ENCODE assay signal across 9 cellular contexts in the genomic region with DNA sequence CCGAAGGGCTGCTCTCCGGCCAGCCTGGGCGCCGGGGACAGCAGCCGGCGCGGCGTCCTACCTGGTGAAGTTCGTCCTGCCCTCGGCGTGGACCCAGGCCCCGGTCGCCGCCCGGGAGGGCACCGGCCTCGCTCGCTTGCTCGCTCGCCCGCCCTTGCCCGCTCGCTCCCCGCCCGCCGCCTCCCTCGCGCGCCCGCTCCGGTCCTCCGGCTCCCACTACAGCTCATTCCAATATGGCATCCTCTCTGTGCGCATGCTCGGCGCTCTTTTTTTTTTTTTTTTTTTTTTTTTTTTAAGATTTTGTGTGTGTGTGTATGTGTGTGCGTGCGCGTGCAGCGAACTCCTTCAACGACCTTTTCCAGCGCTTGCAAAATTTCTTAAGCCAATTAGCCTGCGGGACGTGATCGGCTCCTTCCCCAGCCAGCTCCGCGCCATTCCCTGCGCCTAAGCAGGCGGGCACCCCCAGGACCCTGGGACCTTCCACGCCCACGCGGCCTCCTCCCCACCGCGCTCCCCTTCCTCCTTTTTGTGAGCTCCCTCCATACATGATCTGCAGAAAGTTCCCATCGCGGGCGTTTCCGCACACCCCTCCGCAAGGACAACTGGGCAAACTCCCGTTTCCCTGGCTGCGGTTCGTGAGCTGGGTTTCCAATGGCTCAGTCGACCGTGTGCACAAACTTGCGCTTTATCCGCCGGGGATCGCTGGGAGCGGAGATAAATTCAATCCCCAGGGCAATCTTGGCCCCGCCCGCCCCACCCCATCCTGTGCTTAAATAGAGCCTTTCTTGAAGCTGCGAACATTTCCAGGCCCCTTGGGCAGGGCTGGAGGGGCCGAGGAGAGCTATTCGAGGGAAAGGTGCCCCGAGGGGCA. TPM values are rescaled to one million over a fixed set of nuclear protein-coding genes. Genes with fewer than 3 reads are reported as not detected.
DNase-seq lines count a peak whose midpoint lies in the region; ATAC-seq, FAIRE-seq and TF ChIP-seq lines count a peak whose summit lies in the region.
"Had no signal": no experiment of that assay in that cellular context is flagged by ENCODE, and none has a peak within 500 bp of the region (broad histone marks: within the 10 kb centered on the region; RNA-seq: fewer than 3 reads in every experiment).

A gene (minus strand): TSS at position 235 of the 871 bp plus-strand sequence. CDS start 29,136 bp downstream, outside the sequence.

- H3K4me3 Mint-ChIP-seq in T-helper 1 cell treated with Interleukin-12 subunit alpha and Interleukin-12 subunit beta and Interleukin-4 antibody, amounts not matched to agents 30 μg/mL and 1 μg/mL, for 36 hours = peak within 1 kb of the TSS; percentile 99

- POLR2A ChIA-PET in GM12878 (lab: Charles Lee) = interaction anchor here (0.5 to 4.4 kb wide), 21 partner anchors 9 to 1383 kb away, joined by 3 to 23 read pairs (median 5); no protein-coding TSS in a partner anchor

- H3K27me3 ChIP-seq in HUES6 (ENCODE audit: control insufficient read depth, insufficient read depth, low read length) = peaks cover 86% of the 10 kb centered on the region
- no peaks in the 10 kb centered on the region for H3K27me3 ChIP-seq in GM12878 (replicated peaks in 1 of 2; ENCODE audit: control insufficient read depth in 2 of 2, insufficient read depth in 2 of 2, low read length in 1 of 2)
- peaks cover 14% of the 10 kb centered on the region for H3K27me3 ChIP-seq in rectal smooth muscle tissue (ENCODE audit: control insufficient read depth, insufficient read depth, low read length)

- H3K9me3 ChIP-seq in HUES6 (ENCODE audit: control insufficient read depth, insufficient read depth, low read depth, low read length) = no peaks in the 10 kb centered on the region
- no peaks in the 10 kb centered on the region for H3K9me3 ChIP-seq in GM12878 (replicated peaks; ENCODE audit: control insufficient read depth, insufficient read depth, low read length)

- RAD21 ChIA-PET in GM12878 (lab: Charles Lee; ENCODE audit: unreplicated experiment) = interaction anchor here (0.6 to 3.6 kb wide), 24 partner anchors 9 to 1294 kb away, joined by 3 to 14 read pairs (median 4); a partner anchor contains a TSS

- 0 out of 6 replicates have a peak, but pooled peaks of 1 of the 3 experiments have one; percentile 7 for TF ChIP-seq CTCF in GM12878 (IDR thresholded peaks at IDR 0.05 in 2 of 3, conservative IDR thresholded peaks at IDR 0.05 in 1 of 3; ENCODE audit: control insufficient read depth in 2 of 3, extremely low read depth in 1 of 3, insufficient read depth in 1 of 3, low read depth in 3 of 3, low read length in 3 of 3)

- peak within 1 kb of the TSS; percentile 100 for H3K4me2 ChIP-seq in GM12878 (ENCODE audit: control insufficient read depth, insufficient read depth)

- H3K27ac Mint-ChIP-seq in T-helper 1 cell treated with Interleukin-12 subunit alpha and Interleukin-12 subunit beta and Interleukin-4 antibody, amounts not matched to agents 30 μg/mL and 1 μg/mL, for 36 hours = peak within 1 kb of the TSS; percentile 94

- H3K4me1 ChIP-seq in HUES6 (ENCODE audit: control insufficient read depth, insufficient read depth, low read length) (peaks cover 25% of the 10 kb centered on the region), GM12878 (ENCODE audit: control insufficient read depth, insufficient read depth, low read length) (peaks cover 15% of the 10 kb centered on the region), rectal smooth muscle tissue (ENCODE audit: control insufficient read depth, insufficient read depth, low read length) (peaks cover 8% of the 10 kb centered on the region)

- intact Hi-C loops in GM12878 (cut with micrococcal nuclease; ENCODE audit: unreplicated experiment) = loop anchor here (2.0 to 5.0 kb wide), 2 partner anchors 111 to 290 kb away; no protein-coding TSS in a partner anchor

- no peaks in the 10 kb centered on the region for H3K9me3 Mint-ChIP-seq in T-helper 1 cell treated with Interleukin-12 subunit alpha and Interleukin-12 subunit beta and Interleukin-4 antibody, amounts not matched to agents 30 μg/mL and 1 μg/mL, for 36 hours

- BruUV-seq in GM12878 (replicated peaks; lab: Mats Ljungman, UMichigan) = no TSS peak

- TF ChIP-seq EP300 in GM12878 (IDR thresholded peaks at IDR 0.05; ENCODE audit: borderline replicate concordance in 1 of 2, control insufficient read depth in 1 of 2, low read depth in 2 of 2, low read length in 2 of 2) = no peak

- H3K27ac ChIP-seq in HUES6 (ENCODE audit: low read depth, low read length) (no peak within 1 kb of the TSS), GM12878 (ENCODE audit: control insufficient read depth, insufficient read depth) (peak within 1 kb of the TSS; percentile 86), rectal smooth muscle tissue (ENCODE audit: low read depth, low read length) (peak within 1 kb of the TSS; percentile 7)

- TF ChIP-seq POLR2A in GM12878 (IDR thresholded peaks at IDR 0.05; ENCODE audit: low read depth, low read length) = no peak; the same call in 1 of the 2 replicates

- H3K4me3 ChIP-seq in HUES6 (ENCODE audit: low read depth, low read length) = peak within 1 kb of the TSS; percentile 96
- H3K4me3 ChIP-seq in GM12878 = peak within 1 kb of the TSS; percentile 100
- peak within 1 kb of the TSS; percentile 80 for H3K4me3 ChIP-seq in rectal smooth muscle tissue (ENCODE audit: low read length)

- no peak for FAIRE-seq in GM12878 (lab: Jason Lieb, UNC)
- FAIRE-seq: TTC549 had no signal

- H3K4me1 Mint-ChIP-seq in T-helper 1 cell treated with Interleukin-12 subunit alpha and Interleukin-12 subunit beta and Interleukin-4 antibody, amounts not matched to agents 30 μg/mL and 1 μg/mL, for 36 hours (ENCODE audit: low read depth) = peaks cover 36% of the 10 kb centered on the region

- peak in 13 of 14 donors; percentile 11 to 83 (median 64) for DNase-seq in C1 segment of cervical spinal cord (lab: John Stamatoyannopoulos, UW)
- DNase-seq in GM12878 (ENCODE audit: low read depth, low spot score) = no peak
- peak; percentile 44 to 51 for DNase-seq in hippocampal formation (lab: John Stamatoyannopoulos, UW)

- H3K79me2 ChIP-seq in GM12878 (ENCODE audit: control insufficient read depth, insufficient read depth, low read length) = peaks cover 52% of the 10 kb centered on the region

- H3K9ac ChIP-seq in HUES6 (ENCODE audit: low read length) = peak within 1 kb of the TSS; percentile 72
- H3K9ac ChIP-seq in GM12878 (ENCODE audit: control insufficient read depth, insufficient read depth, low read length) = peak within 1 kb of the TSS; percentile 89
- H3K9ac ChIP-seq in rectal smooth muscle tissue (ENCODE audit: low read length) = no peak within 1 kb of the TSS

- H4K20me1 ChIP-seq in GM12878 (ENCODE audit: control insufficient read depth, insufficient read depth) = no peaks in the 10 kb centered on the region

- SMC1A ChIA-PET in GM12878 (lab: Charles Lee; ENCODE audit: uncharacterized antibody, unreplicated experiment) = interaction anchor here (0.6 to 4.0 kb wide), 14 partner anchors 9 to 491 kb away, joined by 3 to 23 read pairs (median 4); no protein-coding TSS in a partner anchor

- in situ Hi-C loops in GM12878 (cut with MboI) = loop anchor here (25.0 kb wide), 1 partner anchor 749 kb away; no protein-coding TSS in a partner anchor

- 1% methylated on average over 59 of the region's 74 CpGs for WGBS in GM12878 (ENCODE audit: insufficient coverage, insufficient replicate concordance, low lambda C conversion rate, missing lambda C conversion rate)

- CTCF ChIA-PET in GM12878 (lab: Yijun Ruan, JAX) = interaction anchor here (0.6 to 3.1 kb wide), 19 partner anchors 9 to 1548 kb away, joined by 3 to 14 read pairs (median 4); no protein-coding TSS in a partner anchor

- 0 out of 2 replicates have a peak, but pooled peaks have one; percentile 9 for TF ChIP-seq RAD21 in GM12878 (IDR thresholded peaks at IDR 0.05; ENCODE audit: insufficient read depth, low read depth, low read length)

- peaks cover 8% of the 10 kb centered on the region for H3K36me3 Mint-ChIP-seq in T-helper 1 cell treated with Interleukin-12 subunit alpha and Interleukin-12 subunit beta and Interleukin-4 antibody, amounts not matched to agents 30 μg/mL and 1 μg/mL, for 36 hours (ENCODE audit: low read depth)

- peaks cover 31% of the 10 kb centered on the region for H3K27me3 Mint-ChIP-seq in T-helper 1 cell treated with Interleukin-12 subunit alpha and Interleukin-12 subunit beta and Interleukin-4 antibody, amounts not matched to agents 30 μg/mL and 1 μg/mL, for 36 hours (ENCODE audit: low read depth)

- peak; percentile 44 for ATAC-seq in GM19455 (IDR thresholded peaks at IDR 0.05; ENCODE audit: unreplicated experiment)
- peak; percentile 59 for ATAC-seq in GM12878
- ATAC-seq in HG03565 (IDR thresholded peaks at IDR 0.05; ENCODE audit: unreplicated experiment) = no peak

- no peaks in the 10 kb centered on the region for H3K36me3 ChIP-seq in HUES6 (ENCODE audit: control insufficient read depth, insufficient read depth, low read length)
- no peaks in the 10 kb centered on the region for H3K36me3 ChIP-seq in GM12878 (ENCODE audit: control insufficient read depth in 2 of 2, insufficient read depth in 2 of 2, low read length in 1 of 2)
- no peaks in the 10 kb centered on the region for H3K36me3 ChIP-seq in rectal smooth muscle tissue (ENCODE audit: control insufficient read depth, insufficient read depth, low read length)

- peak within 1 kb of the TSS; percentile 96 for H2AFZ ChIP-seq in GM12878 (ENCODE audit: control insufficient read depth, low read depth, low read length)

RNA-seq across cellular contexts. Expression of the gene that starts here (rescaled TPM):
- total RNA-seq in GM12878 (2013; cell fraction: nucleolus; rRNA removed) = 125 and 127 TPM in 2 replicates
- total RNA-seq in GM12878 (2014; rRNA removed) (16.7 and 17.0 TPM in 2 replicates), GM12878 (2014; rRNA removed; fragmentation: Illumina TruSeq; extraction: Trizol) (18.2 and 18.9 TPM in 2 replicates), GM12878 (2021) (26.1 and 29.6 TPM in 2 replicates)
- 6.6 TPM for polyA plus RNA-seq in GM12878 (2011; ENCODE audit: low read depth)
- polyA plus RNA-seq in GM12878 (2011; rRNA removed) (19.0 and 22.5 TPM in 2 replicates), GM12878 (2014; fragmentation: Illumina TruSeq; extraction: Trizol) (20.5 and 21.5 TPM in 2 replicates), GM12878 (2014; fragmentation: Nextera tagmentation; extraction: Ambion mirVana) (1 to 10 TPM; 2.8 to 4.3 TPM), GM12878 (2014; rRNA removed) (13.3 and 13.6 TPM in 2 replicates), GM12878 (2016; fragmentation: Nextera tagmentation; extraction: Ambion mirVana) (10 to 100 TPM; 10.1 to 11.5 TPM)
- 14.6 and 18.5 TPM in 2 replicates for polyA plus RNA-seq in GM12878 (2011; cell fraction: cytosol; rRNA removed)
- polyA plus RNA-seq in GM12878 (2011; cell fraction: nucleus; rRNA removed) = 42.9 and 46.5 TPM in 2 replicates
- polyA plus RNA-seq in GM12878 (2012) = 8.3 and 10.7 TPM in 2 replicates
- polyA minus RNA-seq in GM12878 (2011; rRNA and poly(A)+ RNA removed) = 37.3 and 49.0 TPM in 2 replicates
- 12.4 and 14.8 TPM in 2 replicates for polyA minus RNA-seq in GM12878 (2011; cell fraction: cytosol; rRNA and poly(A)+ RNA removed)
- polyA minus RNA-seq in GM12878 (2011; cell fraction: nucleus; rRNA and poly(A)+ RNA removed) = 45.3 and 64.3 TPM in 2 replicates
